Comparison of ENCODE assay signal across 36 cellular contexts in the genomic region with DNA sequence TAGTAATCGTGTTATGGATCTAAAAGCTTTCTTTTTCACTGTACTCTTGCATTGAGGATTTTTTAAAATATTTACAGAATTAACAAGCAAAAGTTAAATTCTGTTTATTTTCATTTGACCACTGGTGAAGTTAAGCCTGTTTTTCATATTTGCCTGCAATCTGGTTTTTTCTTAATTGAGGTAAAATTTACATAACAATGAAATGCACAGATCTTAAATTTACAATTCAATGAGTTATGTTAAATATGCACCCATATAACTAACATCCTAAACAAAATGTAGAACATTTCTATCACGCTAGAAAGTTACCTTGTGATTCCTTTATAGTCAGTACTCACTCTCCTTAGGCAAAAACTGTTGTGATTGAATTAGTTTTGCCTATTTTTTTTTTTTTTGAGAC.
"Had no signal": no experiment of that assay in that cellular context is flagged by ENCODE, and none has a peak within 500 bp of the region (broad histone marks: within the 10 kb centered on the region; RNA-seq: fewer than 3 reads in every experiment).

No MANE protein-coding gene starts in this region.

- H3K4me1 Mint-ChIP-seq: activated naive CD8-positive, alpha-beta T cell treated with anti-CD3 and anti-CD28 coated beads for 36 hours; activated T-helper 17 cell treated with anti-CD3 and anti-CD28 coated beads, Interleukin-2, amount 50 U/mL, for 72 hours had no signal

- H3K27me3 Mint-ChIP-seq: activated CD4-positive, alpha-beta T cell treated with anti-CD3 and anti-CD28 coated beads, Interleukin-2, amount 10 ng/mL, durations not matched to agents 24 days and 14 days; activated CD8-positive, alpha-beta T cell treated with anti-CD3 and anti-CD28 coated beads for 36 hours; activated naive CD8-positive, alpha-beta T cell treated with anti-CD3 and anti-CD28 coated beads for 36 hours; activated T-helper 17 cell treated with anti-CD3 and anti-CD28 coated beads, Interleukin-2, amount 50 U/mL, for 72 hours had no signal

- DNase-seq: activated CD4-positive, alpha-beta T cell treated with anti-CD3 and anti-CD28 coated beads for 1 hour; activated CD4-positive, alpha-beta T cell treated with anti-CD3 and anti-CD28 coated beads, Interleukin-2, amount 10 ng/mL, durations not matched to agents 24 days and 14 days; activated CD4-positive, alpha-beta T cell treated with anti-CD3 and anti-CD28 coated beads, Interleukin-2, amount 50 U/mL, for 4 hours; activated CD4-positive, CD25-positive, alpha-beta regulatory T cell; activated CD8-positive, alpha-beta T cell treated with anti-CD3 and anti-CD28 coated beads for 36 hours; activated effector memory CD4-positive, alpha-beta T cell treated with anti-CD3 and anti-CD28 coated beads, Interleukin-2, amount 50 U/mL, for 16 hours; activated naive CD4-positive, alpha-beta T cell; activated naive CD4-positive, alpha-beta T cell treated with anti-CD3 and anti-CD28 coated beads, Interleukin-2, amount 50 U/mL, for 16 hours; activated naive CD8-positive, alpha-beta T cell treated with anti-CD3 and anti-CD28 coated beads for 36 hours; activated T-cell treated with anti-CD3 and anti-CD28 coated beads, Interleukin-2, amount 50 U/mL, for 1 hour; activated T-cell treated with anti-CD3 and anti-CD28 coated beads, Interleukin-2, amount 50 U/mL, for 72 hours; amygdala; body of pancreas; cerebellar nuclear complex; NCI-H1092 treated with DMSO at 0.1 percent for 48 hours; NCI-H1417; NCI-H146; NCI-H187; NCI-H2107; NCI-H2171; NCI-H510A; NCI-H526; NCI-H748 treated with DMSO at 0.1 percent for 48 hours; NK-92 treated with Interleukin-12 subunit alpha and Interleukin-12 subunit beta, amount 100 ng/mL, for 24 hours; PC-3; SIG-M5; SW 1271; T-helper 1 cell; T-helper 2 cell; T-helper 9 cell had no signal

- ATAC-seq: activated CD8-positive, alpha-beta T cell treated with anti-CD3 and anti-CD28 coated beads for 36 hours; activated T-cell treated with anti-CD3 and anti-CD28 coated beads, Interleukin-2, amount 50 U/mL, for 72 hours; activated T-helper 17 cell treated with anti-CD3 and anti-CD28 coated beads, Interleukin-2, amount 50 U/mL, for 72 hours; body of pancreas; Right ventricle myocardium inferior had no signal

- H3K4me3 ChIP-seq: body of pancreas, breast epithelium had no signal

- H3K27me3 ChIP-seq: body of pancreas, breast epithelium had no signal

- H3K27ac ChIP-seq: body of pancreas, breast epithelium, VCaP had no signal

- H3K4me3 Mint-ChIP-seq: activated CD4-positive, alpha-beta T cell treated with anti-CD3 and anti-CD28 coated beads, Interleukin-2, amount 10 ng/mL, durations not matched to agents 24 days and 14 days; activated CD8-positive, alpha-beta T cell treated with anti-CD3 and anti-CD28 coated beads for 36 hours; activated naive CD8-positive, alpha-beta T cell treated with anti-CD3 and anti-CD28 coated beads for 36 hours; activated T-cell treated with anti-CD3 and anti-CD28 coated beads, Interleukin-2, amount 50 U/mL, for 72 hours; activated T-helper 17 cell treated with anti-CD3 and anti-CD28 coated beads, Interleukin-2, amount 50 U/mL, for 72 hours had no signal

- FAIRE-seq: astrocyte, RCC 7860 had no signal

- H3K27ac Mint-ChIP-seq: activated CD4-positive, alpha-beta T cell treated with anti-CD3 and anti-CD28 coated beads, Interleukin-2, amount 10 ng/mL, durations not matched to agents 24 days and 14 days; activated naive CD8-positive, alpha-beta T cell treated with anti-CD3 and anti-CD28 coated beads for 36 hours; activated T-helper 17 cell treated with anti-CD3 and anti-CD28 coated beads, Interleukin-2, amount 50 U/mL, for 72 hours had no signal

- H3K4me1 ChIP-seq: body of pancreas, breast epithelium had no signal

- H3K9me3 Mint-ChIP-seq: activated CD4-positive, alpha-beta T cell treated with anti-CD3 and anti-CD28 coated beads, Interleukin-2, amount 10 ng/mL, durations not matched to agents 24 days and 14 days; activated CD8-positive, alpha-beta T cell treated with anti-CD3 and anti-CD28 coated beads for 36 hours; activated naive CD8-positive, alpha-beta T cell treated with anti-CD3 and anti-CD28 coated beads for 36 hours; activated T-cell treated with anti-CD3 and anti-CD28 coated beads, Interleukin-2, amount 50 U/mL, for 72 hours; activated T-helper 17 cell treated with anti-CD3 and anti-CD28 coated beads, Interleukin-2, amount 50 U/mL, for 72 hours had no signal

- H3K9me3 ChIP-seq: body of pancreas, breast epithelium had no signal
